ENCODE assay signal across 8 cellular contexts in genomic region chr5:32444946-32445758, GRCh38. TPM values are rescaled to one million over a fixed set of nuclear protein-coding genes. Genes with fewer than 3 reads are reported as not detected.
DNase-seq lines count a peak whose midpoint lies in the region; ATAC-seq and TF ChIP-seq lines count a peak whose summit lies in the region.

No MANE protein-coding gene starts in this region.

- H3K36me3 Mint-ChIP-seq in MCF 10A (ENCODE audit: insufficient read depth, unreplicated experiment): peaks cover 15% of the 10 kb centered on the region

- no peaks in the 10 kb centered on the region for H3K36me3 ChIP-seq in BJ (ENCODE audit: control insufficient read depth, insufficient read depth, low read length)
- no peaks in the 10 kb centered on the region for H3K36me3 ChIP-seq in mucosa of rectum (ENCODE audit: control insufficient read depth in 2 of 2, insufficient read depth in 2 of 2, low read length in 2 of 2)

- CTCF ChIA-PET in BJ (lab: Yijun Ruan, JAX) (interaction anchor here (0.6 kb wide), 1 partner anchor 145 kb away, joined by 3 read pairs; no protein-coding TSS in a partner anchor), MCF 10A (lab: Yijun Ruan, JAX) (interaction anchor here (0.6 to 1.1 kb wide), 4 partner anchors 11 to 840 kb away, joined by 3 read pairs; no protein-coding TSS in a partner anchor)

- H3K4me3 ChIP-seq in BJ (ENCODE audit: low read depth, low read length) (peak overlapping the region; percentile 63), mucosa of rectum (ENCODE audit: low read length in 2 of 2) (peak overlapping the region; percentile 79 to 85)
- H3K4me3 ChIP-seq in Jurkat, Clone E6-1 (ENCODE audit: low read length): peak overlapping the region; percentile 11; the same call in 1 of the 2 replicates

- no peaks in the 10 kb centered on the region for H3K27me3 Mint-ChIP-seq in MCF 10A (ENCODE audit: insufficient read depth, unreplicated experiment)

- POLR2A ChIA-PET in BJ (lab: Charles Lee) (no interaction called here), MCF 10A (lab: Yijun Ruan, JAX) (interaction anchor here (0.5 to 1.0 kb wide), 15 partner anchors 9 to 521 kb away, joined by 3 to 4 read pairs (median 3); no protein-coding TSS in a partner anchor)

- H3K4me1 ChIP-seq in mucosa of rectum (ENCODE audit: control insufficient read depth in 2 of 2, insufficient read depth in 2 of 2, low read length in 2 of 2): peaks cover 23 to 33% of the 10 kb centered on the region in 2 donors

- H3K4me3 Mint-ChIP-seq in MCF 10A (ENCODE audit: unreplicated experiment): peak overlapping the region; percentile 92

- H3K27ac ChIP-seq in mucosa of rectum (ENCODE audit: low read depth in 2 of 2, low read length in 2 of 2): no peak overlapping the region

- peaks cover 18% of the 10 kb centered on the region for H3K4me1 Mint-ChIP-seq in MCF 10A (ENCODE audit: insufficient read depth, unreplicated experiment)

- intact Hi-C loops in MCF 10A (cut with micrococcal nuclease): no loop called here

- H3K27me3 ChIP-seq in BJ (ENCODE audit: control insufficient read depth, insufficient read depth, low read length) (no peaks in the 10 kb centered on the region), mucosa of rectum (ENCODE audit: control insufficient read depth in 2 of 2, insufficient read depth in 2 of 2, low read length in 2 of 2) (no peaks in the 10 kb centered on the region)

- DNase-seq in BJ (ENCODE audit: low read depth): no peak
- DNase-seq in Jurkat, Clone E6-1 (ENCODE audit: low read depth, low spot score): no peak
- DNase-seq in MCF 10A (ENCODE audit: unreplicated experiment): no peak
- DNase-seq in NCI-H187 treated with DMSO at 0.1 percent for 48 hours (lab: John Stamatoyannopoulos, UW): no peak

- peak overlapping the region in 1 of 2 donors; percentile 87 for H3K9ac ChIP-seq in mucosa of rectum (ENCODE audit: low read depth in 1 of 2, low read length in 2 of 2)

- BruUV-seq in MCF 10A (replicated peaks; lab: Mats Ljungman, UMichigan): TSS peak; percentile 32

- H3K9me3 Mint-ChIP-seq in MCF 10A (ENCODE audit: unreplicated experiment): no peaks in the 10 kb centered on the region

- ATAC-seq in GM21576 (IDR thresholded peaks at IDR 0.05; ENCODE audit: unreplicated experiment): no peak
- no peak for ATAC-seq in HG03469 (IDR thresholded peaks at IDR 0.05; ENCODE audit: unreplicated experiment)
- no peak for ATAC-seq in HG02970 (IDR thresholded peaks at IDR 0.05; ENCODE audit: low FRiP score, unreplicated experiment)

- H3K27ac Mint-ChIP-seq in MCF 10A (ENCODE audit: low read depth, unreplicated experiment): peak overlapping the region; percentile 80

- no peak for TF ChIP-seq CTCF in BJ (IDR thresholded peaks at IDR 0.05; ENCODE audit: insufficient read depth, low read depth, low read length)
- TF ChIP-seq CTCF in MCF 10A (IDR thresholded peaks at IDR 0.05; ENCODE audit: unreplicated experiment): no peak

- no peaks in the 10 kb centered on the region for H3K9me3 ChIP-seq in mucosa of rectum (ENCODE audit: control insufficient read depth in 2 of 2, low read length in 2 of 2)

RNA-seq across cellular contexts. Expression of gene ZFR, which starts 0.6 kb away (rescaled TPM):
- 76.8 and 88.6 TPM in 2 replicates for polyA plus RNA-seq in BJ (2011; rRNA removed)
- polyA minus RNA-seq in BJ (2011; rRNA and poly(A)+ RNA removed): 86.4 and 185 TPM in 2 replicates
- polyA plus RNA-seq in Jurkat, Clone E6-1 (2012; ENCODE audit: insufficient read depth, insufficient read length): 42.2 TPM
- 109 and 111 TPM in 2 replicates for total RNA-seq in MCF 10A (2022)

Comparison
In these comparisons a context has a peak if more than half of its experiments do, and no peak if none do; other contexts are left out.
1. H3K4me3 ChIP-seq: peak in every context shown above with its lines; median percentile 82 in mucosa of rectum; 63 in BJ; 11 in Jurkat, Clone E6-1.